Comparison of ENCODE assay signal across 8 cellular contexts in genomic region chr2:196798980-196799379, GRCh38. TPM values are rescaled to one million over a fixed set of nuclear protein-coding genes. Genes with fewer than 3 reads are reported as not detected.
DNase-seq lines count a peak whose midpoint lies in the region; ATAC-seq and TF ChIP-seq lines count a peak whose summit lies in the region.

No MANE protein-coding gene starts in this region.

- TF ChIP-seq POLR2A in adrenal gland (IDR thresholded peaks at IDR 0.05) = no peak

- H3K27me3 ChIP-seq in adrenal gland (no peaks in the 10 kb centered on the region), thymus (ENCODE audit: control insufficient read depth, insufficient read depth) (no peaks in the 10 kb centered on the region)

- H3K27ac ChIP-seq in adrenal gland (peak overlapping the region in 4 of 5 donors; percentile 0 to 86 (median 70)), thymus (ENCODE audit: low read depth) (peak overlapping the region; percentile 91)

- H3K4me1 ChIP-seq in adrenal gland (replicated peaks in 1 of 2) = peaks cover 6 to 35% of the 10 kb centered on the region in 2 donors
- H3K4me1 ChIP-seq in thymus (ENCODE audit: control insufficient read depth, insufficient read depth, low read length) = no peaks in the 10 kb centered on the region

- H3K9me3 ChIP-seq in adrenal gland (replicated peaks in 1 of 3) (no peaks in the 10 kb centered on the region), thymus (ENCODE audit: control insufficient read depth) (no peaks in the 10 kb centered on the region)

- WGBS in adrenal gland, 4 donors = 5 to 7% (median 6%) methylated on average over 10 of the region's 10 CpGs
- 9% methylated on average over 10 of the region's 10 CpGs for WGBS in thymus

- ATAC-seq in HG03025 (IDR thresholded peaks at IDR 0.05; ENCODE audit: low FRiP score, unreplicated experiment) (peak; percentile 3), left lobe of liver (peak; percentile 21), HG03039 (IDR thresholded peaks at IDR 0.05; ENCODE audit: unreplicated experiment) (no peak)

- no peak for DNase-seq in GM12864 (ENCODE audit: low read depth)
- no peak for DNase-seq in adrenal gland
- DNase-seq in left lobe of liver (ENCODE audit: low spot score) = no peak
- no peak for DNase-seq in amniotic stem cell (lab: John Stamatoyannopoulos, UW)
- DNase-seq in activated CD4-positive, CD25-positive, alpha-beta regulatory T cell (lab: John Stamatoyannopoulos, UW) = no peak

- H3K4me3 ChIP-seq in GM12864 (ENCODE audit: low read depth, low read length) (peak overlapping the region; percentile 84), adrenal gland (peak overlapping the region; percentile 19 to 97 (median 76)), thymus (ENCODE audit: low read length) (peak overlapping the region; percentile 96)

- TF ChIP-seq CTCF in GM12864 (IDR thresholded peaks at IDR 0.05; ENCODE audit: low read depth, low read length, missing control alignments) (no peak), adrenal gland (IDR thresholded peaks at IDR 0.05) (no peak)

- intact Hi-C loops in adrenal gland (cut with DNase I) = loop anchor here in 1 of 2 donors (10.0 kb wide), 1 partner anchor 126 kb away; the partner anchor contains the start of gene PGAP1

- H3K36me3 ChIP-seq in adrenal gland (replicated peaks in 1 of 2) (peaks cover 0 to 25% of the 10 kb centered on the region in 2 donors), thymus (ENCODE audit: control insufficient read depth, insufficient read depth) (peaks cover 10% of the 10 kb centered on the region)

RNA-seq across cellular contexts. Expression of gene GTF3C3, which starts 0.5 kb away (rescaled TPM):
- total RNA-seq in adrenal gland = 10 to 100 TPM; 13.9 to 43.5 (median 33.0) TPM
- 10 to 100 TPM; 15.4 to 25.9 (median 15.4) TPM for polyA plus RNA-seq in adrenal gland
- total RNA-seq in left lobe of liver = 14.0 TPM
- polyA plus RNA-seq in thymus = 22.3 TPM

RNA-seq across cellular contexts. Expression of gene C2orf66, which starts 10.2 kb away (rescaled TPM):
- total RNA-seq in adrenal gland = under 1 TPM in 3 of 8 donors, not detected in 5; 0.14 to 0.26 (median 0.15) TPM
- polyA plus RNA-seq in adrenal gland = 1 to 10 TPM in 1 of 3 donors, under 1 TPM in 1, not detected in 1; 0.57 to 1.2 TPM
- total RNA-seq in left lobe of liver = not detected
- 0.41 TPM for polyA plus RNA-seq in thymus
